13 cellular contexts compared by ENCODE assay signal in the genomic region with DNA sequence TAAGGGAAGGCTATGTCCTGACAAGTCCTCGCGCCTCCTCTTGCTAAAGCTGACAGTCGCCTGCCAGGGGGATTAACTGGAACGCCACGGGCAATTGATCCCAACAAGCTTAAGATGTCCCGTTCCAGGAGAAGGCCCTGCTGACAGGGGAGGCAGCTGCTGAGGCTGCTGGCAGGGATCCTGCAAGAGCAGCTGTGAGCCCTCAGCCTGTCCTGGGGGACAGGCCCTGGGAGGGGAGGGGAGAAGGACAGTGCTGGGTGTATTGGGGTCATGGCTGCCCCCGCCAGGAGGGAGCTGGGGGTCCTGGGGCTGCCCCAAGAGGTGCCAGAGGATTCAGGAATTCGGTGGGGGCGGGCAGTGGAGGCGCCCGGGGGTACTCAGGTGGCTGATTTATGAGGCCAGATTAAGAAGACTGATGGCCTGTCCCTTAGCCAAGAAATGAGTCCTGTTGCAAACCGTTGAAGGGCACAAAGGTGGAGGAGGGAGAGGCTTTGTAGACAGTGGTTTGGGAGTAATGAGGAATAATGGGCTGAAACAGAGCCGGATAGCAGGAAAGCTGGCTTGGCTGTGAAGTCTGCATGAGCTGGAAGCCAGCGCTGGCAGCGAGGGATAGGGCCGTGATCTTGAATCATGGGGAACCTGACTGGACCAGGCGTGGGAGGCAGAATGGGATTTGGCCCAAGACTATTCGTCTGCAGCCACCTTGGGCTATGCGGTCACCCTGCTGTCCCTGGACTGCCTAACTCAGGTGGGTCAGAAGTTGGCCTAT.
A peak's percentile ranks its signal among the peaks of the same experiment; 100 is the strongest.
DNase-seq lines count a peak whose midpoint lies in the region; TF ChIP-seq lines count a peak whose summit lies in the region.
"Had no signal": no experiment of that assay in that cellular context is flagged by ENCODE, and none has a peak within 500 bp of the region (broad histone marks: within the 10 kb centered on the region; RNA-seq: fewer than 3 reads in every experiment).

No MANE protein-coding gene starts in this region.

- 49 to 59% methylated on average over 12 to 19 of the region's 19 CpGs for WGBS in testis, 2 donors
- 41 to 42% methylated on average over 19 of the region's 19 CpGs for WGBS in lower leg skin, 2 donors

- no peaks in the 10 kb centered on the region for H3K27me3 ChIP-seq in testis

- H3K27ac ChIP-seq in testis, result no peak overlapping the region

- H3K4me1 ChIP-seq in testis, result peaks cover 10% of the 10 kb centered on the region

- H3K4me1 Mint-ChIP-seq in brain, result peaks cover 87% of the 10 kb centered on the region
- H3K4me1 Mint-ChIP-seq in mesothelial cell of epicardium, result peaks cover 36% of the 10 kb centered on the region

- intact Hi-C loops in testis (cut with DNase I; ENCODE audit: low total_unique reads), result no loop called here
- intact Hi-C loops in lower leg skin (cut with DNase I; ENCODE audit: low total_unique reads), result no loop called here

- H3K9me3 ChIP-seq in testis, result no peaks in the 10 kb centered on the region

- DNase-seq in NCI-H1694 treated with DMSO at 0.1 percent for 48 hours (lab: John Stamatoyannopoulos, UW) (peak; percentile 45), mesothelial cell of epicardium (ENCODE audit: low spot score in 2 of 2, unreplicated experiment in 2 of 2) (peak in 1 of 2 experiments; percentile 53), testis (peak; percentile 44), COLO668 (lab: John Stamatoyannopoulos, UW; ENCODE audit: unreplicated experiment) (no peak), lower leg skin (ENCODE audit: low spot score in 2 of 2) (no peak), NCI-H1105 (lab: John Stamatoyannopoulos, UW) (no peak)
- DNase-seq: aorta, DMS53, hippocampal formation, NCI-H2081, T-helper 17 cell had no signal

- no peaks in the 10 kb centered on the region for H3K36me3 ChIP-seq in testis (ENCODE audit: low read depth, missing control alignments)

- no peak for TF ChIP-seq CTCF in brain (conservative IDR thresholded peaks at IDR 0.05)
- no peak for TF ChIP-seq CTCF in mesothelial cell of epicardium (IDR thresholded peaks at IDR 0.05; ENCODE audit: unreplicated experiment)
- no peak for TF ChIP-seq CTCF in testis (IDR thresholded peaks at IDR 0.05)
- TF ChIP-seq CTCF in lower leg skin (IDR thresholded peaks at IDR 0.05), result no peak

- H3K27me3 Mint-ChIP-seq in brain, result peaks cover 2% of the 10 kb centered on the region
- H3K27me3 Mint-ChIP-seq in mesothelial cell of epicardium (ENCODE audit: low read depth), result peaks cover 19% of the 10 kb centered on the region
- H3K27me3 Mint-ChIP-seq: T-helper 17 cell had no signal

- H3K27ac Mint-ChIP-seq in brain (peak overlapping the region; percentile 50 to 98 (median 82)), mesothelial cell of epicardium (no peak overlapping the region)
- H3K27ac Mint-ChIP-seq: GM23338, T-helper 17 cell had no signal

- no peaks in the 10 kb centered on the region for H3K36me3 Mint-ChIP-seq in brain
- H3K36me3 Mint-ChIP-seq in mesothelial cell of epicardium, result no peaks in the 10 kb centered on the region

- H3K9me3 Mint-ChIP-seq in brain, result peaks cover 0 to 1% (median 0%) of the 10 kb centered on the region in 5 experiments
- H3K9me3 Mint-ChIP-seq in mesothelial cell of epicardium, result no peaks in the 10 kb centered on the region
- H3K9me3 Mint-ChIP-seq: GM23338 had no signal

- H3K4me3 Mint-ChIP-seq in brain (peak overlapping the region in 2 of 5 experiments; percentile 39 to 40), mesothelial cell of epicardium (peak overlapping the region; percentile 25)
- H3K4me3 Mint-ChIP-seq: GM23338, T-helper 17 cell had no signal

- H3K4me3 ChIP-seq in testis (no peak overlapping the region), lower leg skin (ENCODE audit: low read depth, poor library complexity, severe bottlenecking) (no peak overlapping the region)
- H3K4me3 ChIP-seq: GM23338 had no signal

- TF ChIP-seq POLR2A in testis (IDR thresholded peaks at IDR 0.05) (no peak), lower leg skin (IDR thresholded peaks at IDR 0.05) (no peak)

Comparison
In these comparisons a context has a peak if more than half of its experiments do, and no peak if none do; other contexts are left out.
1. DNase-seq: peak in NCI-H1694 treated with DMSO at 0.1 percent for 48 hours (single experiment) and testis (single experiment); none in COLO668 (single experiment), lower leg skin (0 of 2) and NCI-H1105 (single experiment).